In genomic region chr17:3870871-3871306, GRCh38 we compare ENCODE assay signal across 8 cellular contexts.
DNase-seq lines count a peak whose midpoint lies in the region; ATAC-seq and FAIRE-seq lines count a peak whose summit lies in the region.

No MANE protein-coding gene starts in this region.

- no peak for ATAC-seq in GM18861 (IDR thresholded peaks at IDR 0.05; ENCODE audit: unreplicated experiment)

- peaks cover 8% of the 10 kb centered on the region for H3K9me3 ChIP-seq in BLaER1

- DNase-seq in GM19240 (ENCODE audit: insufficient read length, low spot score) (peak; percentile 45), activated gamma-delta T cell (lab: John Stamatoyannopoulos, UW) (peak; percentile 25), iris pigment epithelial cell (ENCODE audit: low read depth) (peak; percentile 6), SHP77 (lab: John Stamatoyannopoulos, UW) (no peak), RCC 7860 (ENCODE audit: low spot score) (no peak)
- DNase-seq in stimulated activated CD4-positive, alpha-beta T cell treated with anti-CD3 and anti-CD28 coated beads, Interleukin-1b, Interleukin-23, amount 100 ng/mL, for 48 hours, result no peak

- H3K9ac ChIP-seq in BLaER1, result peak overlapping the region; percentile 51; the same call in 1 of the 2 replicates

- H4K20me1 ChIP-seq in BLaER1, result no peaks in the 10 kb centered on the region

- no peaks in the 10 kb centered on the region for H3K27me3 ChIP-seq in BLaER1

- H3K36me3 ChIP-seq in BLaER1, result peaks cover 31% of the 10 kb centered on the region

- FAIRE-seq in RCC 7860 (lab: Jason Lieb, UNC), result no peak

- peaks cover 61% of the 10 kb centered on the region for H3K4me1 ChIP-seq in BLaER1

- H3K4me3 ChIP-seq in BLaER1, result no peak overlapping the region

- peak overlapping the region; percentile 80 for H3K4me2 ChIP-seq in BLaER1

- peak overlapping the region; percentile 80 for H3K27ac ChIP-seq in BLaER1

Comparison
In these comparisons a context has a peak if more than half of its experiments do, and no peak if none do; other contexts are left out.
1. DNase-seq: peak in GM19240 (single experiment), activated gamma-delta T cell (single experiment) and iris pigment epithelial cell (single experiment); none in SHP77 (0 of 2), RCC 7860 (single experiment) and stimulated activated CD4-positive, alpha-beta T cell treated with anti-CD3 and anti-CD28 coated beads, Interleukin-1b, Interleukin-23, amount 100 ng/mL, for 48 hours (single experiment).